Comparison of ENCODE assay signal across 20 cellular contexts in genomic region chr4:5976921-5977320, GRCh38. TPM values are rescaled to one million over a fixed set of nuclear protein-coding genes. Genes with fewer than 3 reads are reported as not detected.
DNase-seq lines count a peak whose midpoint lies in the region; ATAC-seq and TF ChIP-seq lines count a peak whose summit lies in the region.
"Had no signal": no experiment of that assay in that cellular context is flagged by ENCODE, and none has a peak within 500 bp of the region (broad histone marks: within the 10 kb centered on the region; RNA-seq: fewer than 3 reads in every experiment).

No MANE protein-coding gene starts in this region.

- H3K9me3 Mint-ChIP-seq in activated B cell treated with CpG ODN at 0.5 μM for 24 hours, result no peaks in the 10 kb centered on the region
- H3K9me3 Mint-ChIP-seq in activated CD4-positive, alpha-beta T cell treated with anti-CD3 and anti-CD28 coated beads, Interleukin-2, amount 10 ng/mL, durations not matched to agents 24 days and 14 days, result no peaks in the 10 kb centered on the region
- H3K9me3 Mint-ChIP-seq: CD4-positive, CD25-positive, alpha-beta regulatory T cell; IgD-negative memory B cell had no signal

- H3K9me3 ChIP-seq in right cardiac atrium (ENCODE audit: control insufficient read depth, low read length) (no peaks in the 10 kb centered on the region), lower lobe of right lung (no peaks in the 10 kb centered on the region)

- H3K4me1 Mint-ChIP-seq in activated B cell treated with CpG ODN at 0.5 μM for 24 hours, result no peaks in the 10 kb centered on the region
- no peaks in the 10 kb centered on the region for H3K4me1 Mint-ChIP-seq in activated CD4-positive, alpha-beta T cell treated with anti-CD3 and anti-CD28 coated beads, Interleukin-2, amount 10 ng/mL, durations not matched to agents 24 days and 14 days
- H3K4me1 Mint-ChIP-seq: CD4-positive, CD25-positive, alpha-beta regulatory T cell; IgD-negative memory B cell had no signal

- CTCF ChIA-PET in activated B cell treated with CpG ODN at 0.5 μM for 24 hours (lab: Charles Lee), result no interaction called here

- peak; percentile 9 for DNase-seq in left ventricle myocardium superior
- no peak for DNase-seq in right cardiac atrium
- DNase-seq in activated B cell treated with CpG ODN at 0.5 μM for 24 hours, result peak; percentile 2
- peak; percentile 46 for DNase-seq in posterior vena cava (ENCODE audit: low spot score)
- DNase-seq in activated CD4-positive, CD25-positive, alpha-beta regulatory T cell (lab: John Stamatoyannopoulos, UW), result no peak
- DNase-seq in lower lobe of right lung, result no peak
- no peak for DNase-seq in activated CD4-positive, alpha-beta T cell treated with anti-CD3 and anti-CD28 coated beads, Interleukin-2, amount 10 ng/mL, durations not matched to agents 24 days and 14 days
- DNase-seq: CD4-positive, CD25-positive, alpha-beta regulatory T cell; COR-L47; DMS 273 treated with DMSO at 0.1 percent for 48 hours; DND-41; NCI-H1105 treated with DMSO at 0.1 percent for 48 hours; NCI-H1694; NCI-H2081; NCI-H2171; NCI-H345; NCI-H774; NK-92 treated with Interleukin-12 subunit alpha and Interleukin-12 subunit beta, amount 100 ng/mL, for 24 hours had no signal

- no peaks in the 10 kb centered on the region for H3K4me1 ChIP-seq in right cardiac atrium (ENCODE audit: control insufficient read depth, insufficient read depth, low read length)
- no peaks in the 10 kb centered on the region for H3K4me1 ChIP-seq in lower lobe of right lung

- POLR2A ChIA-PET in activated B cell treated with CpG ODN at 0.5 μM for 24 hours (lab: Charles Lee), result no interaction called here

- H3K27ac ChIP-seq in right cardiac atrium (ENCODE audit: low read length) (no peak overlapping the region), lower lobe of right lung (no peak overlapping the region)

- WGBS in right cardiac atrium, result 70% methylated on average over 9 of the region's 9 CpGs

- peaks cover 5% of the 10 kb centered on the region for H3K27me3 Mint-ChIP-seq in activated B cell treated with CpG ODN at 0.5 μM for 24 hours
- peaks cover 18% of the 10 kb centered on the region for H3K27me3 Mint-ChIP-seq in activated CD4-positive, alpha-beta T cell treated with anti-CD3 and anti-CD28 coated beads, Interleukin-2, amount 10 ng/mL, durations not matched to agents 24 days and 14 days

- no peak overlapping the region for H3K27ac Mint-ChIP-seq in activated B cell treated with CpG ODN at 0.5 μM for 24 hours
- H3K27ac Mint-ChIP-seq in activated CD4-positive, alpha-beta T cell treated with anti-CD3 and anti-CD28 coated beads, Interleukin-2, amount 10 ng/mL, durations not matched to agents 24 days and 14 days, result no peak overlapping the region
- H3K27ac Mint-ChIP-seq: CD4-positive, CD25-positive, alpha-beta regulatory T cell; IgD-negative memory B cell had no signal

- no peak for ATAC-seq in left ventricle myocardium superior
- ATAC-seq in right cardiac atrium, result no peak
- ATAC-seq in activated B cell treated with CpG ODN at 0.5 μM for 24 hours (ENCODE audit: low read depth), result no peak
- no peak for ATAC-seq in lower lobe of right lung

- intact Hi-C loops in left ventricle myocardium superior (cut with micrococcal nuclease) (no loop called here), right cardiac atrium (cut with DNase I) (no loop called here), activated B cell treated with CpG ODN at 0.5 μM for 24 hours (cut with micrococcal nuclease) (no loop called here), posterior vena cava (cut with DNase I) (no loop called here), lower lobe of right lung (cut with DNase I) (no loop called here)
- intact Hi-C loops in activated CD4-positive, alpha-beta T cell treated with anti-CD3 and anti-CD28 coated beads, Interleukin-2, amount 10 ng/mL, durations not matched to agents 24 days and 14 days (cut with micrococcal nuclease), result no loop called here

- TF ChIP-seq CTCF in activated B cell treated with CpG ODN at 0.5 μM for 24 hours (IDR thresholded peaks at IDR 0.05) (no peak), lower lobe of right lung (IDR thresholded peaks at IDR 0.05) (no peak)

- no peaks in the 10 kb centered on the region for H3K36me3 ChIP-seq in lower lobe of right lung

- no peaks in the 10 kb centered on the region for H3K36me3 Mint-ChIP-seq in activated B cell treated with CpG ODN at 0.5 μM for 24 hours (ENCODE audit: low read depth)
- no peaks in the 10 kb centered on the region for H3K36me3 Mint-ChIP-seq in activated CD4-positive, alpha-beta T cell treated with anti-CD3 and anti-CD28 coated beads, Interleukin-2, amount 10 ng/mL, durations not matched to agents 24 days and 14 days (ENCODE audit: low read depth)
- H3K36me3 Mint-ChIP-seq: CD4-positive, CD25-positive, alpha-beta regulatory T cell; IgD-negative memory B cell had no signal

- H3K27me3 ChIP-seq in right cardiac atrium (ENCODE audit: control insufficient read depth, insufficient read depth), result no peaks in the 10 kb centered on the region
- H3K27me3 ChIP-seq in lower lobe of right lung (ENCODE audit: low read depth), result peaks cover 22% of the 10 kb centered on the region

- no peak overlapping the region for H3K4me3 Mint-ChIP-seq in activated B cell treated with CpG ODN at 0.5 μM for 24 hours
- no peak overlapping the region for H3K4me3 Mint-ChIP-seq in activated CD4-positive, alpha-beta T cell treated with anti-CD3 and anti-CD28 coated beads, Interleukin-2, amount 10 ng/mL, durations not matched to agents 24 days and 14 days
- H3K4me3 Mint-ChIP-seq: CD4-positive, CD25-positive, alpha-beta regulatory T cell; IgD-negative memory B cell had no signal

- H3K4me3 ChIP-seq in right cardiac atrium (ENCODE audit: low read length), result no peak overlapping the region
- H3K4me3 ChIP-seq in lower lobe of right lung, result no peak overlapping the region

RNA-seq across cellular contexts. Expression of gene C4orf50, which starts 41.3 kb away (rescaled TPM):
- total RNA-seq in left ventricle myocardium superior, result 0.02 TPM
- under 1 TPM in 2 of 4 donors, not detected in 2; 0.03 TPM for total RNA-seq in right cardiac atrium
- polyA plus RNA-seq in right cardiac atrium, result 0.02 TPM
- total RNA-seq in activated B cell treated with CpG ODN at 0.5 μM for 24 hours, result 0.02 TPM in 1 of 2 replicates, not detected in the other
- not detected for total RNA-seq in posterior vena cava
- 0.09 TPM for total RNA-seq in lower lobe of right lung
- total RNA-seq in activated CD4-positive, alpha-beta T cell treated with anti-CD3 and anti-CD28 coated beads, Interleukin-2, amount 10 ng/mL, durations not matched to agents 24 days and 14 days, result 0.16 and 0.21 TPM in 2 replicates
- total RNA-seq: G401 had no signal
- polyA plus RNA-seq: IgD-negative memory B cell had no signal

Comparison
In these comparisons a context has a peak if more than half of its experiments do, and no peak if none do; other contexts are left out.
1. DNase-seq: peak in left ventricle myocardium superior (single experiment), activated B cell treated with CpG ODN at 0.5 μM for 24 hours (single experiment) and posterior vena cava (single experiment); none in right cardiac atrium (0 of 3), activated CD4-positive, CD25-positive, alpha-beta regulatory T cell (0 of 4), lower lobe of right lung (single experiment) and activated CD4-positive, alpha-beta T cell treated with anti-CD3 and anti-CD28 coated beads, Interleukin-2, amount 10 ng/mL, durations not matched to agents 24 days and 14 days (single experiment).